25 cellular contexts compared by ENCODE assay signal in genomic region chr17:72884066-72884465, GRCh38.
A peak's percentile ranks its signal among the peaks of the same experiment; 100 is the strongest.
DNase-seq lines count a peak whose midpoint lies in the region; ATAC-seq and TF ChIP-seq lines count a peak whose summit lies in the region.
"Had no signal": no experiment of that assay in that cellular context is flagged by ENCODE, and none has a peak within 500 bp of the region (broad histone marks: within the 10 kb centered on the region; RNA-seq: fewer than 3 reads in every experiment).

No MANE protein-coding gene starts in this region.

- H3K36me3 ChIP-seq in gastrocnemius medialis: no peaks in the 10 kb centered on the region
- H3K36me3 ChIP-seq: neural progenitor cell had no signal

- TF ChIP-seq CTCF in gastrocnemius medialis (IDR thresholded peaks at IDR 0.05 in 4 of 5, conservative IDR thresholded peaks at IDR 0.05 in 1 of 5): no peak

- no peaks in the 10 kb centered on the region for H3K27me3 Mint-ChIP-seq in activated T-helper 17 cell treated with anti-CD3 and anti-CD28 coated beads, Interleukin-2, amount 50 U/mL, for 72 hours
- H3K27me3 Mint-ChIP-seq: activated CD4-positive, alpha-beta memory T cell treated with anti-CD3 and anti-CD28 coated beads, Interleukin-2, amount 10 ng/mL, durations not matched to agents 7 days and 5 days had no signal

- peaks cover 0 to 4% (median 0%) of the 10 kb centered on the region in 3 donors for H3K9me3 ChIP-seq in gastrocnemius medialis

- peaks cover 22% of the 10 kb centered on the region for H3K4me1 Mint-ChIP-seq in activated T-helper 17 cell treated with anti-CD3 and anti-CD28 coated beads, Interleukin-2, amount 50 U/mL, for 72 hours
- H3K4me1 Mint-ChIP-seq: neural progenitor cell had no signal

- TF ChIP-seq POLR2A in gastrocnemius medialis (IDR thresholded peaks at IDR 0.05): no peak

- intact Hi-C loops in gastrocnemius medialis (cut with DNase I; ENCODE audit: low total_unique reads): no loop called here

- H3K27me3 ChIP-seq in gastrocnemius medialis: no peaks in the 10 kb centered on the region
- H3K27me3 ChIP-seq: neural progenitor cell, tibial artery had no signal

- DNase-seq in M059J (ENCODE audit: low read depth) (peak; percentile 15), cerebellar cortex (ENCODE audit: low spot score) (peak; percentile 11), islet precursor cell (peak; percentile 74), substantia nigra (lab: John Stamatoyannopoulos, UW) (peak in 48 of 49 donors; percentile 8 to 91 (median 74)), NCI-H2196 (lab: John Stamatoyannopoulos, UW; ENCODE audit: unreplicated experiment) (no peak), gastrocnemius medialis (no peak)
- DNase-seq: ACHN; activated CD4-positive, alpha-beta memory T cell treated with anti-CD3 and anti-CD28 coated beads, Interleukin-2, amount 10 ng/mL, durations not matched to agents 7 days and 5 days; Caco-2; dermis blood vessel endothelial cell; glutamatergic neuron; H7; left cardiac atrium; NCI-H1105; NCI-H2081; NCI-H446 treated with DMSO at 0.1 percent for 48 hours; SK-N-SH; stimulated activated naive CD4-positive, alpha-beta T cell treated with Interleukin-2 at 50 U/mL for 16 hours; tibial artery had no signal

- H3K27ac ChIP-seq in substantia nigra (ENCODE audit: low read depth, low read length, poor library complexity, severe bottlenecking) (peak overlapping the region; percentile 75), gastrocnemius medialis (no peak overlapping the region)
- H3K27ac ChIP-seq: neural progenitor cell, tibial artery had no signal

- H3K4me1 ChIP-seq in gastrocnemius medialis: no peaks in the 10 kb centered on the region
- H3K4me1 ChIP-seq: Caco-2, neural progenitor cell, tibial artery had no signal

- no peak for ATAC-seq in activated T-helper 17 cell treated with anti-CD3 and anti-CD28 coated beads, Interleukin-2, amount 50 U/mL, for 72 hours (replicated peaks)
- no peak for ATAC-seq in gastrocnemius medialis
- ATAC-seq: activated naive CD4-positive, alpha-beta T cell treated with anti-CD3 and anti-CD28 coated beads, Interleukin-2, amount 50 U/mL, for 72 hours; K562; left cardiac atrium had no signal

- no peak overlapping the region for H3K4me3 ChIP-seq in gastrocnemius medialis
- H3K4me3 ChIP-seq: K562, neural progenitor cell, tibial artery had no signal

- no peak overlapping the region for H3K4me3 Mint-ChIP-seq in activated T-helper 17 cell treated with anti-CD3 and anti-CD28 coated beads, Interleukin-2, amount 50 U/mL, for 72 hours
- H3K4me3 Mint-ChIP-seq: activated CD4-positive, alpha-beta memory T cell treated with anti-CD3 and anti-CD28 coated beads, Interleukin-2, amount 10 ng/mL, durations not matched to agents 7 days and 5 days; neural progenitor cell; T-helper 1 cell treated with Interleukin-12 subunit alpha and Interleukin-12 subunit beta and Interleukin-4 antibody, amounts not matched to agents 30 μg/mL and 1 μg/mL, for 36 hours had no signal

- H3K27ac Mint-ChIP-seq in activated T-helper 17 cell treated with anti-CD3 and anti-CD28 coated beads, Interleukin-2, amount 50 U/mL, for 72 hours: no peak overlapping the region
- H3K27ac Mint-ChIP-seq: activated CD4-positive, alpha-beta memory T cell treated with anti-CD3 and anti-CD28 coated beads, Interleukin-2, amount 10 ng/mL, durations not matched to agents 7 days and 5 days; activated naive CD4-positive, alpha-beta T cell treated with anti-CD3 and anti-CD28 coated beads, Interleukin-2, amount 50 U/mL, for 72 hours; activated T-helper 2 cell treated with anti-CD3 and anti-CD28 coated beads, Interferon-gamma antibody, Interleukin-2, Interleukin-4, amounts not matched to agents 10 μg/mL and 5 μg/mL and 100 μg/mL, durations not matched to agents 14 hours and 24 hours and 36 hours; neural progenitor cell; T-helper 1 cell treated with Interleukin-12 subunit alpha and Interleukin-12 subunit beta and Interleukin-4 antibody, amounts not matched to agents 30 μg/mL and 1 μg/mL, for 36 hours had no signal

- H3K9me3 Mint-ChIP-seq in activated T-helper 17 cell treated with anti-CD3 and anti-CD28 coated beads, Interleukin-2, amount 50 U/mL, for 72 hours: peaks cover 5% of the 10 kb centered on the region

- in situ Hi-C loops in gastrocnemius medialis (cut with MboI; ENCODE audit: low sequenced_read_pairs in 4 of 4): no loop called here

- H3K36me3 Mint-ChIP-seq in activated T-helper 17 cell treated with anti-CD3 and anti-CD28 coated beads, Interleukin-2, amount 50 U/mL, for 72 hours (ENCODE audit: low read depth): peaks cover 18% of the 10 kb centered on the region

Comparison
In these comparisons a context has a peak if more than half of its experiments do, and no peak if none do; other contexts are left out.
1. DNase-seq: peak in M059J (single experiment), cerebellar cortex (single experiment), islet precursor cell (single experiment) and substantia nigra (48 of 49); none in NCI-H2196 (single experiment) and gastrocnemius medialis (0 of 2).